10 cellular contexts compared by ENCODE assay signal in the genomic region with DNA sequence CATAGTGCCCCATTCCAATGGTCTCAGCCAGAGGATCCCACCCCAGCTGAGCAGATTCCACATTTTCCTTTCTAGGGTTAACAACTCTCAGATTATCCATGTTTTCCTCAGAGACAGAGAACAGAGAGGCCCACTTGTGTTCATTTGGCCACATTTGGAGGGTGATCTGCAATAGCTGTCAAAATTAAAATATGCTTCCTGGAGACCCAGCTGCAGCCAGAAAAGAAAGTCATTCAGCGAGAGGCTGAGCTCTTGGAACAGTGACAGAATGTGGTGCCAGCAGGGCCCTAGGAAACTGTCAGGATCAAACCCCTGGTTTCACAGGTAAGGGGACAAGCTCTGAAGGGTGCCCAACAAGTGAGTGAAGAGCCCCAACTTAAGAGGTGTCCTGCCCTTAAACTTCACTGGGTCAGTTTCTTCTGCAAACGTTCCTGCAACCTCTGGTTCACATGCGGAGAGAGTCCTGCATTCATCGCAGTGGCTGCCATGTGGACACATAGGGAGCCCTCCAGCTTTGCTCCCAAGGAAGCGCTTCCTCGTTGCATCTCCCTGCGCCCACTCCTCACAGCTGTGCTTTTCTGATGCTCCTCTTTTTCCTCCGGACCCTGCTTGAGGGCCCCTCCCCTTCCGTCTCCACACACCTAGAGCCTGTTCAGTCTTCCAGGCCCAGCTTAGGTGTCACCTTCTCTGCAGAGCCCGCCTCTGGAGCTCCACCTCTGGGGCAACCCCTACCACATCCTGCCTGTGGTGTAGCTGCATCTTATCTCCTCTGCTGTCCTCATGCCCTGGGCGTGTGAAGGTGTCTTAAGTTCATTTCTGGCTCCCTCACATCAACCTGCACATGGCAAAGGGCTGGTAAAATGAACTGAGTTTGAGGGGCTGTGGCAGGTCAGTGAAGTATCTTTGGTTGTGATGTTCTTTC. TPM values are rescaled to one million over a fixed set of nuclear protein-coding genes. Genes with fewer than 3 reads are reported as not detected.
A peak's percentile ranks its signal among the peaks of the same experiment; 100 is the strongest.
DNase-seq lines count a peak whose midpoint lies in the region; ATAC-seq, FAIRE-seq and TF ChIP-seq lines count a peak whose summit lies in the region.
"Had no signal": no experiment of that assay in that cellular context is flagged by ENCODE, and none has a peak within 500 bp of the region (broad histone marks: within the 10 kb centered on the region; RNA-seq: fewer than 3 reads in every experiment).

No MANE protein-coding gene starts in this region.

- H3K27me3 Mint-ChIP-seq in activated CD8-positive, alpha-beta T cell treated with anti-CD3 and anti-CD28 coated beads, Interleukin-2, amount 10 ng/mL, durations not matched to agents 7 days and 5 days (ENCODE audit: low read depth): no peaks in the 10 kb centered on the region

- peak overlapping the region; percentile 62 for H3K4me3 Mint-ChIP-seq in activated CD8-positive, alpha-beta T cell treated with anti-CD3 and anti-CD28 coated beads, Interleukin-2, amount 10 ng/mL, durations not matched to agents 7 days and 5 days

- H3K27ac ChIP-seq in left lung (no peak overlapping the region), kidney (ENCODE audit: low read depth in 2 of 2, low read length in 2 of 2) (no peak overlapping the region)
- H3K27ac ChIP-seq: ovary had no signal

- H3K4me3 ChIP-seq in Jurkat, Clone E6-1 (ENCODE audit: low read length): no peak overlapping the region
- H3K4me3 ChIP-seq in left lung (no peak overlapping the region), foreskin fibroblast (ENCODE audit: low read depth in 1 of 2, low read length in 2 of 2) (no peak overlapping the region), kidney (ENCODE audit: low read length in 2 of 2) (no peak overlapping the region)
- H3K4me3 ChIP-seq: ovary had no signal

- H3K9me3 ChIP-seq in left lung (no peaks in the 10 kb centered on the region), kidney (ENCODE audit: control insufficient read depth in 1 of 2, low read length in 2 of 2) (no peaks in the 10 kb centered on the region)
- H3K9me3 ChIP-seq: ovary had no signal

- H3K36me3 Mint-ChIP-seq in activated CD8-positive, alpha-beta T cell treated with anti-CD3 and anti-CD28 coated beads, Interleukin-2, amount 10 ng/mL, durations not matched to agents 7 days and 5 days (ENCODE audit: low read depth): peaks cover 29% of the 10 kb centered on the region

- no peaks in the 10 kb centered on the region for H3K27me3 ChIP-seq in left lung
- H3K27me3 ChIP-seq: ovary had no signal

- peaks cover 0 to 34% of the 10 kb centered on the region in 2 donors for H3K36me3 ChIP-seq in left lung
- H3K36me3 ChIP-seq in kidney (ENCODE audit: control insufficient read depth in 1 of 2, insufficient read depth in 2 of 2, low read length in 2 of 2): peaks cover 4 to 6% of the 10 kb centered on the region in 2 donors
- H3K36me3 ChIP-seq: ovary had no signal

- ATAC-seq in activated CD8-positive, alpha-beta T cell treated with anti-CD3 and anti-CD28 coated beads, Interleukin-2, amount 10 ng/mL, durations not matched to agents 7 days and 5 days: peak; percentile 99
- peak; percentile 50 for ATAC-seq in left lung

- H3K9me3 Mint-ChIP-seq in activated CD8-positive, alpha-beta T cell treated with anti-CD3 and anti-CD28 coated beads, Interleukin-2, amount 10 ng/mL, durations not matched to agents 7 days and 5 days (ENCODE audit: insufficient read depth): no peaks in the 10 kb centered on the region

- CTCF ChIA-PET in activated CD8-positive, alpha-beta T cell treated with anti-CD3 and anti-CD28 coated beads, Interleukin-2, amount 10 ng/mL, durations not matched to agents 7 days and 5 days (lab: Charles Lee): interaction anchor here (0.8 to 1.9 kb wide), 8 partner anchors 9 to 39 kb away, joined by 3 to 10 read pairs (median 4); no protein-coding TSS in a partner anchor

- intact Hi-C loops in left lung (cut with DNase I): no loop called here
- intact Hi-C loops in kidney (cut with DNase I): no loop called here

- no peak for FAIRE-seq in D721Med (lab: Jason Lieb, UNC)
- no peak for FAIRE-seq in GM12891 (lab: Jason Lieb, UNC)
- FAIRE-seq in kidney (lab: Jason Lieb, UNC): no peak

- TF ChIP-seq CTCF in left lung (IDR thresholded peaks at IDR 0.05) (no peak), D721Med (IDR thresholded peaks at IDR 0.05; ENCODE audit: insufficient read depth, missing control alignments) (no peak), foreskin fibroblast (IDR thresholded peaks at IDR 0.05; ENCODE audit: low read depth, low read length) (no peak), kidney (IDR thresholded peaks at IDR 0.05; ENCODE audit: borderline replicate concordance, extremely low read depth, insufficient read depth) (no peak)

- H3K4me1 ChIP-seq in left lung (no peaks in the 10 kb centered on the region), kidney (ENCODE audit: control insufficient read depth in 1 of 2, insufficient read depth in 1 of 2, low read depth in 1 of 2, low read length in 2 of 2) (peaks cover 0 to 5% of the 10 kb centered on the region in 2 donors)

- no peak overlapping the region for H3K9ac ChIP-seq in kidney (ENCODE audit: low read length in 2 of 2)

- TF ChIP-seq POLR2A in GM12891 (IDR thresholded peaks at IDR 0.05; ENCODE audit: low read depth, low read length): no peak

- peaks cover 66% of the 10 kb centered on the region for H3K4me1 Mint-ChIP-seq in activated CD8-positive, alpha-beta T cell treated with anti-CD3 and anti-CD28 coated beads, Interleukin-2, amount 10 ng/mL, durations not matched to agents 7 days and 5 days (ENCODE audit: low read depth)

- H3K27ac Mint-ChIP-seq in activated CD8-positive, alpha-beta T cell treated with anti-CD3 and anti-CD28 coated beads, Interleukin-2, amount 10 ng/mL, durations not matched to agents 7 days and 5 days: peak overlapping the region; percentile 87

- peak; percentile 95 for DNase-seq in Jurkat, Clone E6-1 (ENCODE audit: low read depth, low spot score)
- peak; percentile 96 for DNase-seq in activated CD8-positive, alpha-beta T cell treated with anti-CD3 and anti-CD28 coated beads, Interleukin-2, amount 10 ng/mL, durations not matched to agents 7 days and 5 days
- DNase-seq in left lung (no peak), D721Med (ENCODE audit: insufficient read length, low spot score) (no peak), GM12891 (ENCODE audit: insufficient read length, low spot score) (no peak), foreskin fibroblast (no peak), kidney (no peak)
- DNase-seq in stimulated activated CD8-positive, alpha-beta memory T cell treated with anti-CD3 and anti-CD28 coated beads, Interleukin-4, amount 100 ng/mL, for 1 hour (ENCODE audit: low read depth in 2 of 2, low spot score in 1 of 2): peak; percentile 44 to 71
- DNase-seq: ovary had no signal

- POLR2A ChIA-PET in activated CD8-positive, alpha-beta T cell treated with anti-CD3 and anti-CD28 coated beads, Interleukin-2, amount 10 ng/mL, durations not matched to agents 7 days and 5 days (lab: Charles Lee): interaction anchor here (0.6 to 4.8 kb wide), 8 partner anchors 10 to 65 kb away, joined by 3 to 66 read pairs (median 4); a partner anchor contains a TSS

TF ChIP-seq in GM12891, 5 proteins besides CTCF, POLR2A, EP300 and RAD21:
- TF ChIP-seq TAF1 (IDR thresholded peaks at IDR 0.05; ENCODE audit: low read depth, low read length) (no peak), PAX5 (IDR thresholded peaks at IDR 0.05; ENCODE audit: insufficient read depth, low read length, severe bottlenecking) (no peak), SPI1 (IDR thresholded peaks at IDR 0.05; ENCODE audit: low read depth, low read length) (no peak), POU2F2 (IDR thresholded peaks at IDR 0.05; ENCODE audit: low read depth, low read length) (no peak), POLR2AphosphoS5 (IDR thresholded peaks at IDR 0.05; ENCODE audit: low read depth, low read length) (no peak)

RNA-seq across cellular contexts. Expression of a gene that starts 3.9 kb away (rescaled TPM):
- polyA plus RNA-seq in Jurkat, Clone E6-1 (2012; ENCODE audit: insufficient read depth, insufficient read length): 0.77 TPM
- 1 to 10 TPM; 2.9 TPM for total RNA-seq in activated CD8-positive, alpha-beta T cell treated with anti-CD3 and anti-CD28 coated beads, Interleukin-2, amount 10 ng/mL, durations not matched to agents 7 days and 5 days
- total RNA-seq in left lung: 1 to 10 TPM; 1.0 to 2.7 TPM
- polyA plus RNA-seq in GM12891 (2012; ENCODE audit: low read depth, missing spikeins): 0.50 TPM
- total RNA-seq in kidney: 4.0 TPM
- polyA plus RNA-seq in kidney (ENCODE audit: insufficient read depth, low read depth, low replicate concordance): 0.28 TPM

RNA-seq across cellular contexts. Expression of a gene that starts 22.3 kb away (rescaled TPM):
- 119 TPM for polyA plus RNA-seq in Jurkat, Clone E6-1 (2012; ENCODE audit: insufficient read depth, insufficient read length)
- 100 to 1,000 TPM; 205 to 218 TPM for total RNA-seq in activated CD8-positive, alpha-beta T cell treated with anti-CD3 and anti-CD28 coated beads, Interleukin-2, amount 10 ng/mL, durations not matched to agents 7 days and 5 days
- total RNA-seq in left lung (100 to 1,000 TPM in 1 of 2 donors, 10 to 100 TPM in 1; 70.0 to 142 TPM), kidney (104 TPM)
- polyA plus RNA-seq in GM12891 (2012; ENCODE audit: low read depth, missing spikeins): 127 TPM
- polyA plus RNA-seq in kidney (ENCODE audit: insufficient read depth, low read depth, low replicate concordance): 36.4 TPM

RNA-seq across cellular contexts. Expression of a gene that starts 54.1 kb away (rescaled TPM):
- not detected for polyA plus RNA-seq in Jurkat, Clone E6-1 (2012; ENCODE audit: insufficient read depth, insufficient read length)
- not detected for total RNA-seq in activated CD8-positive, alpha-beta T cell treated with anti-CD3 and anti-CD28 coated beads, Interleukin-2, amount 10 ng/mL, durations not matched to agents 7 days and 5 days
- total RNA-seq in left lung (1 to 10 TPM; 1.2 to 2.1 TPM), kidney (4.3 TPM)
- 0.15 TPM for polyA plus RNA-seq in GM12891 (2012; ENCODE audit: low read depth, missing spikeins)
- 1.5 TPM for polyA plus RNA-seq in kidney (ENCODE audit: insufficient read depth, low read depth, low replicate concordance)
- total RNA-seq: SK-MEL-5 had no signal

Comparison
In these comparisons a context has a peak if more than half of its experiments do, and no peak if none do; other contexts are left out.
1. DNase-seq: peak in Jurkat, Clone E6-1 (single experiment), activated CD8-positive, alpha-beta T cell treated with anti-CD3 and anti-CD28 coated beads, Interleukin-2, amount 10 ng/mL, durations not matched to agents 7 days and 5 days (single experiment) and stimulated activated CD8-positive, alpha-beta memory T cell treated with anti-CD3 and anti-CD28 coated beads, Interleukin-4, amount 100 ng/mL, for 1 hour (2 of 2); none in left lung (0 of 2), D721Med (single experiment), GM12891 (single experiment), foreskin fibroblast (0 of 2) and kidney (single experiment).